In the genomic region with DNA sequence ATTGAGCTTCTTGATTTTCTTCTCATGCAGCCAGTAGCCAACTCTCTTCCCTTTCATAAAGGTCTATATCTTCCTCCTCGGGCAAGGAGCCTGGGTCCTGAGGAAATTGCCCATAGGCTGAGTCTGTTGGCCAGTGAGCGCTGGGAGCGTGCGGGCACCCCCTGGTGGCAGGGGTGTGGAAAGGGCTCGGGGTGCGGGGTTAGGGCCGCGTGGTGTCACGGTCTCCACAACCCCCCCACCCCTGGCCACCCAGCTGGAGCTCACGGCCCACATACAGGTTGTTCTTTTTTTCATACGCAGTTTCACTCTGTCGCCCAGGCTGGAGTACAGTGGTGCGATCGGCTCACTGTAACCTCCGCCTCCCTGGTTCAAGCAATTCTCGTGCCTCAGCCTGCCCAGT, we compare ENCODE assay signal across 20 cellular contexts. TPM values are rescaled to one million over a fixed set of nuclear protein-coding genes. Genes with fewer than 3 reads are reported as not detected.
A peak's percentile ranks its signal among the peaks of the same experiment; 100 is the strongest.
DNase-seq lines count a peak whose midpoint lies in the region; ATAC-seq and TF ChIP-seq lines count a peak whose summit lies in the region.
"Had no signal": no experiment of that assay in that cellular context is flagged by ENCODE, and none has a peak within 500 bp of the region (broad histone marks: within the 10 kb centered on the region; RNA-seq: fewer than 3 reads in every experiment).

No MANE protein-coding gene starts in this region.

- H3F3A ChIP-seq in Loucy (ENCODE audit: low read depth) = no peaks in the 10 kb centered on the region

- TF ChIP-seq CTCF in Loucy (conservative IDR thresholded peaks at IDR 0.05; ENCODE audit: low read length) (0 out of 2 replicates have a peak, but pooled peaks have one; percentile 10), endothelial cell (IDR thresholded peaks at IDR 0.05; ENCODE audit: unreplicated experiment) (peak; percentile 12)

- H3K4me3 Mint-ChIP-seq in endothelial cell (ENCODE audit: unreplicated experiment) = no peak overlapping the region
- H3K4me3 Mint-ChIP-seq in stimulated activated effector memory CD8-positive, alpha-beta T cell treated with anti-CD3 and anti-CD28 coated beads, Interleukin-12 subunit alpha, Interleukin-12 subunit beta, amount 100 ng/mL, for 72 hours = no peak overlapping the region
- H3K4me3 Mint-ChIP-seq: CD4-positive, CD25-positive, alpha-beta regulatory T cell; IgD-negative memory B cell had no signal

- no peaks in the 10 kb centered on the region for H3K79me1 ChIP-seq in trophoblast cell (ENCODE audit: low read length)

- peak overlapping the region; percentile 27 for H3K4ac ChIP-seq in trophoblast cell (ENCODE audit: low read depth, low read length)

- no peak overlapping the region for H2AK5ac ChIP-seq in trophoblast cell (ENCODE audit: low read length)

- no peaks in the 10 kb centered on the region for H3K36me3 Mint-ChIP-seq in endothelial cell (ENCODE audit: low read depth, unreplicated experiment)
- H3K36me3 Mint-ChIP-seq in stimulated activated effector memory CD8-positive, alpha-beta T cell treated with anti-CD3 and anti-CD28 coated beads, Interleukin-12 subunit alpha, Interleukin-12 subunit beta, amount 100 ng/mL, for 72 hours = peaks cover 87% of the 10 kb centered on the region

- H3K27ac Mint-ChIP-seq in endothelial cell (ENCODE audit: unreplicated experiment) = no peak overlapping the region
- no peak overlapping the region for H3K27ac Mint-ChIP-seq in stimulated activated effector memory CD8-positive, alpha-beta T cell treated with anti-CD3 and anti-CD28 coated beads, Interleukin-12 subunit alpha, Interleukin-12 subunit beta, amount 100 ng/mL, for 72 hours
- H3K27ac Mint-ChIP-seq: CD4-positive, CD25-positive, alpha-beta regulatory T cell; IgD-negative memory B cell had no signal

- no peaks in the 10 kb centered on the region for H3K4me1 ChIP-seq in Loucy (ENCODE audit: insufficient read depth, low read length, poor library complexity, severe bottlenecking)
- no peaks in the 10 kb centered on the region for H3K4me1 ChIP-seq in trophoblast cell (ENCODE audit: control insufficient read depth in 1 of 2, insufficient read depth in 2 of 2, low read length in 2 of 2)

- no peak overlapping the region for H3K4me3 ChIP-seq in Loucy (ENCODE audit: low read length, poor library complexity, severe bottlenecking)
- H3K4me3 ChIP-seq in trophoblast cell (ENCODE audit: low read depth, low read length) = no peak overlapping the region

- H3K4me1 Mint-ChIP-seq in endothelial cell (ENCODE audit: unreplicated experiment) = no peaks in the 10 kb centered on the region
- no peaks in the 10 kb centered on the region for H3K4me1 Mint-ChIP-seq in stimulated activated effector memory CD8-positive, alpha-beta T cell treated with anti-CD3 and anti-CD28 coated beads, Interleukin-12 subunit alpha, Interleukin-12 subunit beta, amount 100 ng/mL, for 72 hours

- peaks cover 16% of the 10 kb centered on the region for H4K20me1 ChIP-seq in Loucy (ENCODE audit: insufficient read depth, low read length, poor library complexity, severe bottlenecking)

- no peak overlapping the region for H3K4me2 ChIP-seq in Loucy (ENCODE audit: low read depth, low read length, poor library complexity, severe bottlenecking)
- no peak overlapping the region for H3K4me2 ChIP-seq in trophoblast cell (ENCODE audit: low read length)

- DNase-seq in ELF-1 (ENCODE audit: low read depth, low spot score) (peak; percentile 21), endothelial cell (ENCODE audit: low spot score) (no peak), trophoblast cell (no peak), DMS114 treated with DMSO at 0.1 percent for 48 hours (lab: John Stamatoyannopoulos, UW; ENCODE audit: unreplicated experiment) (no peak)
- no peak for DNase-seq in stimulated activated effector memory CD8-positive, alpha-beta T cell treated with anti-CD3 and anti-CD28 coated beads, Interleukin-12 subunit alpha, Interleukin-12 subunit beta, amount 100 ng/mL, for 72 hours (ENCODE audit: low spot score in 2 of 2)
- no peak for DNase-seq in stimulated activated CD8-positive, alpha-beta memory T cell treated with anti-CD3 and anti-CD28 coated beads, Interleukin-4, amount 100 ng/mL, for 48 hours
- DNase-seq: AML-193; CD4-positive, CD25-positive, alpha-beta regulatory T cell; DMS79 treated with DMSO at 0.1 percent for 48 hours; GDM1; GOT3; MV-4-11; NCI-H1436 treated with DMSO at 0.1 percent for 48 hours; NCI-H2081 treated with DMSO at 0.1 percent for 48 hours; NCI-H2227 treated with DMSO at 0.1 percent for 48 hours; NCI-H526; OCI-M1 had no signal

- H2BK12ac ChIP-seq in trophoblast cell (ENCODE audit: low read length) = no peak overlapping the region

- no peak overlapping the region for H4K91ac ChIP-seq in trophoblast cell (ENCODE audit: low read depth, low read length)

- no peaks in the 10 kb centered on the region for H3K27me3 ChIP-seq in Loucy (ENCODE audit: insufficient read depth, low read length, poor library complexity, severe bottlenecking)
- no peaks in the 10 kb centered on the region for H3K27me3 ChIP-seq in trophoblast cell (ENCODE audit: insufficient read depth, low read length)

- H3K14ac ChIP-seq in trophoblast cell (ENCODE audit: low read length) = no peak overlapping the region

- H4K12ac ChIP-seq in trophoblast cell (ENCODE audit: low read depth, low read length) = no peak overlapping the region

- H3K27ac ChIP-seq in trophoblast cell (ENCODE audit: low read depth, low read length) = no peak overlapping the region

- H3K9me3 ChIP-seq in Loucy (ENCODE audit: insufficient read depth, low read depth, low read length) (no peaks in the 10 kb centered on the region), trophoblast cell (ENCODE audit: insufficient read depth, low read depth, low read length) (no peaks in the 10 kb centered on the region)

- H3K79me2 ChIP-seq in Loucy (ENCODE audit: insufficient read depth, low read length) = peaks cover 78% of the 10 kb centered on the region
- H3K79me2 ChIP-seq in trophoblast cell (ENCODE audit: control insufficient read depth, insufficient read depth, low read length, poor library complexity) = no peaks in the 10 kb centered on the region

- no peak overlapping the region for H2BK5ac ChIP-seq in trophoblast cell (ENCODE audit: low read depth, low read length, poor library complexity)

- H3K27me3 Mint-ChIP-seq in endothelial cell (ENCODE audit: unreplicated experiment) = no peaks in the 10 kb centered on the region
- H3K27me3 Mint-ChIP-seq: CD4-positive, CD25-positive, alpha-beta regulatory T cell had no signal

- WGBS in trophoblast cell (ENCODE audit: extremely low coverage, insufficient coverage, insufficient read length) = no CpG with 5 or more reads among the region's 16 CpGs

- H2AFZ ChIP-seq in Loucy (ENCODE audit: low read length) = no peak overlapping the region
- H2AFZ ChIP-seq in trophoblast cell (ENCODE audit: insufficient read depth, low read length, poor library complexity) = no peak overlapping the region

- no peaks in the 10 kb centered on the region for H3K9me2 ChIP-seq in Loucy (replicated peaks; ENCODE audit: low read depth, low read length)

- no peak overlapping the region for H3K9ac ChIP-seq in Loucy (ENCODE audit: low read depth, low read length, poor library complexity, severe bottlenecking)
- H3K9ac ChIP-seq in trophoblast cell (ENCODE audit: low read length) = no peak overlapping the region

- H4K8ac ChIP-seq in trophoblast cell (ENCODE audit: low read depth, low read length) = no peak overlapping the region

- no peak overlapping the region for H2BK120ac ChIP-seq in trophoblast cell (ENCODE audit: insufficient read depth, low read length, poor library complexity)

- no peak overlapping the region for H3K23ac ChIP-seq in trophoblast cell (ENCODE audit: low read length)

- H3K18ac ChIP-seq in trophoblast cell (ENCODE audit: low read length) = no peak overlapping the region

- H3K36me3 ChIP-seq in Loucy (ENCODE audit: insufficient read depth, low read length) = peaks cover 19% of the 10 kb centered on the region; the same call in 1 of the 2 replicates
- peaks cover 21 to 24% of the 10 kb centered on the region in 2 experiments for H3K36me3 ChIP-seq in trophoblast cell (ENCODE audit: control insufficient read depth in 1 of 2, insufficient read depth in 2 of 2, low read length in 2 of 2)

- ATAC-seq in stimulated activated effector memory CD8-positive, alpha-beta T cell treated with anti-CD3 and anti-CD28 coated beads, Interleukin-12 subunit alpha, Interleukin-12 subunit beta, amount 100 ng/mL, for 72 hours = no peak
- ATAC-seq in GM19395 (IDR thresholded peaks at IDR 0.05; ENCODE audit: unreplicated experiment) = no peak

- no peaks in the 10 kb centered on the region for H3K9me3 Mint-ChIP-seq in endothelial cell (ENCODE audit: unreplicated experiment)
- H3K9me3 Mint-ChIP-seq in stimulated activated effector memory CD8-positive, alpha-beta T cell treated with anti-CD3 and anti-CD28 coated beads, Interleukin-12 subunit alpha, Interleukin-12 subunit beta, amount 100 ng/mL, for 72 hours = no peaks in the 10 kb centered on the region
- H3K9me3 Mint-ChIP-seq: CD4-positive, CD25-positive, alpha-beta regulatory T cell; IgD-negative memory B cell had no signal

RNA-seq across cellular contexts. Expression of a gene that starts 13.1 kb away (rescaled TPM):
- total RNA-seq in endothelial cell (ENCODE audit: unreplicated experiment) = 42.1 TPM
- polyA plus RNA-seq in trophoblast cell (2013) = 39.7 and 40.1 TPM in 2 replicates

RNA-seq across cellular contexts. Expression of a gene that starts 13.6 kb away (rescaled TPM):
- 81.5 TPM for total RNA-seq in endothelial cell (ENCODE audit: unreplicated experiment)
- 94.5 and 94.9 TPM in 2 replicates for polyA plus RNA-seq in trophoblast cell (2013)

RNA-seq across cellular contexts. Expression of a gene that starts 35.5 kb away (rescaled TPM):
- 246 TPM for total RNA-seq in endothelial cell (ENCODE audit: unreplicated experiment)
- polyA plus RNA-seq in trophoblast cell (2013) = 138 and 139 TPM in 2 replicates
